22 cellular contexts compared by ENCODE assay signal in the genomic region with DNA sequence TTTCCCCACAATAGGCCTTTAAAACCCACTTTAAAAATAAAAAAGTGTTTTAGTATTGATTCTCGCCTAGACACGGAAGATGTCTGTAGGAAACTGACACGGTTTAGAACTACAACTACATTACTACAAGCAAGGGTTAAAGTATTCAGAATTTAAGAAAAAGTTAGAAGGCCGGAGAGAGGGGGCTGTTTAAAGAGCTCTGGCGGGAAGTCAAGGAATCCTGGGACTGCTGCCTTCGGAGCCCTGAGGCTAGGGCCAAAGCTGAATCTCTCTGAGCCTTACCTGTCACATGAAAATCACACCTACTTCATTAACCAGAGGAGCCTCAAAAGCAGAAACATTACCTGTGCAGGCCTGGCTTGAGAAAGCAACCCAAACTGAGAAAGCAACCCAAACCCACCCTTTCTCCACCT. TPM values are rescaled to one million over a fixed set of nuclear protein-coding genes. Genes with fewer than 3 reads are reported as not detected.
DNase-seq lines count a peak whose midpoint lies in the region; ATAC-seq, FAIRE-seq and TF ChIP-seq lines count a peak whose summit lies in the region.
"Had no signal": no experiment of that assay in that cellular context is flagged by ENCODE, and none has a peak within 500 bp of the region (broad histone marks: within the 10 kb centered on the region; RNA-seq: fewer than 3 reads in every experiment).

No MANE protein-coding gene starts in this region.

- H3K9me3 Mint-ChIP-seq in GM23338 (peaks cover 7% of the 10 kb centered on the region; the same call in 2 of the 3 replicates), neural progenitor cell (peaks cover 6% of the 10 kb centered on the region)
- no peaks in the 10 kb centered on the region for H3K9me3 Mint-ChIP-seq in CD8-positive, alpha-beta T cell

- H3K27ac Mint-ChIP-seq in GM23338 (no peak overlapping the region), neural progenitor cell (no peak overlapping the region)
- H3K27ac Mint-ChIP-seq in CD8-positive, alpha-beta T cell, result no peak overlapping the region
- H3K27ac Mint-ChIP-seq: CD4-positive, alpha-beta memory T cell had no signal

- CTCF ChIA-PET in K562 (lab: Yijun Ruan, JAX; ENCODE audit: low intra/inter-chr PET ratio), result no interaction called here
- CTCF ChIA-PET in CD8-positive, alpha-beta T cell (lab: Charles Lee), result no interaction called here

- H3K9me3 ChIP-seq in K562 (replicated peaks; ENCODE audit: control insufficient read depth, insufficient read depth, low read depth, low read length) (no peaks in the 10 kb centered on the region), neural progenitor cell (ENCODE audit: low read depth) (no peaks in the 10 kb centered on the region)
- H3K9me3 ChIP-seq in CD8-positive, alpha-beta T cell (ENCODE audit: low read length), result no peaks in the 10 kb centered on the region
- H3K9me3 ChIP-seq: HAP-1 had no signal

- H3K4me1 Mint-ChIP-seq in GM23338, result peaks cover 63% of the 10 kb centered on the region
- H3K4me1 Mint-ChIP-seq in neural progenitor cell, result peaks cover 5% of the 10 kb centered on the region
- H3K4me1 Mint-ChIP-seq in CD8-positive, alpha-beta T cell (ENCODE audit: low read depth), result peaks cover 5% of the 10 kb centered on the region

- H3K4me1 ChIP-seq in GM23338 (ENCODE audit: insufficient read depth) (peaks cover 77% of the 10 kb centered on the region), K562 (replicated peaks in 1 of 2; ENCODE audit: control insufficient read depth in 2 of 2, insufficient read depth in 2 of 2, low read length in 2 of 2) (peaks cover 0 to 3% of the 10 kb centered on the region in 2 experiments; a peak in 1 of 5 replicates), neural progenitor cell (peaks cover 25% of the 10 kb centered on the region)
- H3K4me1 ChIP-seq in CD8-positive, alpha-beta T cell (ENCODE audit: insufficient read depth, low read length), result no peaks in the 10 kb centered on the region

- H3K79me2 ChIP-seq in GM23338 (replicated peaks; ENCODE audit: insufficient read depth), result no peaks in the 10 kb centered on the region
- H3K79me2 ChIP-seq in K562 (ENCODE audit: control insufficient read depth, insufficient read depth, low read length), result no peaks in the 10 kb centered on the region
- H3K79me2 ChIP-seq in neural progenitor cell (ENCODE audit: low read depth), result no peaks in the 10 kb centered on the region

- FAIRE-seq in K562 (lab: Jason Lieb, UNC) (no peak), frontal cortex (lab: Jason Lieb, UNC) (no peak)
- FAIRE-seq: G401.6, GM12891, GM19239 had no signal

- H3K4me2 ChIP-seq in GM23338 (peak overlapping the region; percentile 78), K562 (ENCODE audit: insufficient read depth, low read length) (no peak overlapping the region), neural progenitor cell (peak overlapping the region; percentile 44)
- H3K4me2 ChIP-seq: BLaER1 had no signal

- POLR2A ChIA-PET in K562 (lab: Yijun Ruan, JAX), result no interaction called here
- POLR2A ChIA-PET in CD8-positive, alpha-beta T cell (lab: Charles Lee), result no interaction called here

- DNase-seq in GM23338 (ENCODE audit: low spot score) (no peak), K562 (ENCODE audit: extremely low read depth in 1 of 4, low spot score in 3 of 4) (no peak), frontal cortex (ENCODE audit: low spot score in 2 of 2) (peak; percentile 5 to 17), neural progenitor cell (ENCODE audit: low spot score) (no peak), NCI-H748 (lab: John Stamatoyannopoulos, UW; ENCODE audit: unreplicated experiment) (no peak), NOMO-1 (lab: John Stamatoyannopoulos, UW; ENCODE audit: unreplicated experiment in 2 of 2) (no peak), NCI-H748 treated with DMSO at 0.1 percent for 48 hours (lab: John Stamatoyannopoulos, UW) (no peak)
- DNase-seq in CD8-positive, alpha-beta T cell, result no peak
- DNase-seq: 8988T; CD4-positive, alpha-beta memory T cell; DMS 273 treated with DMSO at 0.1 percent for 48 hours; DND-41; EL; GM23248 had no signal

- no peak for TF ChIP-seq EP300 in K562 (IDR thresholded peaks at IDR 0.05; ENCODE audit: low read length)

- no TSS peak for BruUV-seq in K562 (replicated peaks; lab: Mats Ljungman, UMichigan)

- H3K36me3 Mint-ChIP-seq in GM23338 (ENCODE audit: low read depth) (no peaks in the 10 kb centered on the region), neural progenitor cell (no peaks in the 10 kb centered on the region)
- no peaks in the 10 kb centered on the region for H3K36me3 Mint-ChIP-seq in CD8-positive, alpha-beta T cell

- peaks cover 100% of the 10 kb centered on the region for H3K27me3 Mint-ChIP-seq in GM23338 (ENCODE audit: insufficient read depth, low read depth, poor library complexity)
- peaks cover 91% of the 10 kb centered on the region for H3K27me3 Mint-ChIP-seq in neural progenitor cell (ENCODE audit: insufficient read depth, low read depth)
- H3K27me3 Mint-ChIP-seq in CD8-positive, alpha-beta T cell (ENCODE audit: low read depth), result peaks cover 83% of the 10 kb centered on the region

- no peak overlapping the region for H3K9ac ChIP-seq in K562 (ENCODE audit: insufficient read depth in 1 of 2, low read depth in 2 of 2, low read length in 2 of 2)
- no peak overlapping the region for H3K9ac ChIP-seq in neural progenitor cell
- H3K9ac ChIP-seq: BLaER1, GM23248 had no signal

- H2AFZ ChIP-seq in GM23338 (no peak overlapping the region), K562 (ENCODE audit: low read depth, low read length) (no peak overlapping the region), neural progenitor cell (replicated peaks) (no peak overlapping the region)
- H2AFZ ChIP-seq: GM23248 had no signal

- WGBS in K562 (ENCODE audit: insufficient coverage, low coverage, missing lambda C conversion rate), result 0% methylated on average over 6 of the region's 6 CpGs

- peak overlapping the region; percentile 66 for H3K4me3 Mint-ChIP-seq in GM23338
- H3K4me3 Mint-ChIP-seq in neural progenitor cell, result no peak overlapping the region
- H3K4me3 Mint-ChIP-seq in CD8-positive, alpha-beta T cell, result no peak overlapping the region

- H3K27ac ChIP-seq in GM23338 (ENCODE audit: low read depth), result no peak overlapping the region
- H3K27ac ChIP-seq in K562 (ENCODE audit: extremely low read depth, low read depth, low read length), result no peak overlapping the region
- no peak overlapping the region for H3K27ac ChIP-seq in neural progenitor cell
- no peak overlapping the region for H3K27ac ChIP-seq in CD8-positive, alpha-beta T cell (ENCODE audit: low read depth, low read length)
- H3K27ac ChIP-seq: BLaER1, GM23248 had no signal

- TF ChIP-seq CTCF in GM23338 (conservative IDR thresholded peaks at IDR 0.05; ENCODE audit: low read depth in 2 of 2) (no peak), K562 (IDR thresholded peaks at IDR 0.05 in 2 of 3, conservative IDR thresholded peaks at IDR 0.05 in 1 of 3; ENCODE audit: insufficient read depth in 2 of 3, low read depth in 1 of 3, low read length in 3 of 3) (no peak), neural progenitor cell (IDR thresholded peaks at IDR 0.05) (no peak)
- TF ChIP-seq CTCF in CD8-positive, alpha-beta T cell (IDR thresholded peaks at IDR 0.05), result no peak

- no peak for TF ChIP-seq RAD21 in K562 (CRISPR knock-in tag; conservative IDR thresholded peaks at IDR 0.05 in 1 of 2, IDR thresholded peaks at IDR 0.05 in 1 of 2)

- peaks cover 24% of the 10 kb centered on the region for H3F3A ChIP-seq in GM23338 (replicated peaks; ENCODE audit: low read depth)
- peaks cover 17% of the 10 kb centered on the region for H3F3A ChIP-seq in neural progenitor cell (ENCODE audit: low read depth)

- intact Hi-C loops in K562 (cut with micrococcal nuclease), result no loop called here
- intact Hi-C loops in CD8-positive, alpha-beta T cell (cut with DNase I, micrococcal nuclease), result no loop called here

- TF ChIP-seq POLR2A in K562 (conservative IDR thresholded peaks at IDR 0.05), result no peak

- ATAC-seq in GM23338 (peak; percentile 4), K562 (no peak)
- ATAC-seq in CD8-positive, alpha-beta T cell, result no peak

- no peaks in the 10 kb centered on the region for H3K9me2 ChIP-seq in GM23338 (ENCODE audit: insufficient read depth)

- in situ Hi-C loops in K562 (cut with MboI), result no loop called here

- H4K20me1 ChIP-seq in GM23338 (replicated peaks; ENCODE audit: insufficient read depth), result peaks cover 32% of the 10 kb centered on the region
- H4K20me1 ChIP-seq in K562 (replicated peaks; ENCODE audit: control insufficient read depth, insufficient read depth, low read length), result no peaks in the 10 kb centered on the region
- H4K20me1 ChIP-seq in neural progenitor cell (ENCODE audit: low read depth), result peaks cover 95% of the 10 kb centered on the region
- H4K20me1 ChIP-seq: BLaER1 had no signal

- peak overlapping the region; percentile 49; the same call in 1 of the 2 replicates for H3K4me3 ChIP-seq in GM23338
- H3K4me3 ChIP-seq in K562, result no peak overlapping the region
- H3K4me3 ChIP-seq in neural progenitor cell, result peak overlapping the region; percentile 9
- no peak overlapping the region for H3K4me3 ChIP-seq in CD8-positive, alpha-beta T cell (ENCODE audit: low read depth, low read length)
- H3K4me3 ChIP-seq: BLaER1, GM23248, HAP-1 had no signal

- H3K9me1 ChIP-seq in K562 (ENCODE audit: control insufficient read depth, insufficient read depth, low read length), result no peaks in the 10 kb centered on the region

- peaks cover 100% of the 10 kb centered on the region for H3K27me3 ChIP-seq in GM23338 (ENCODE audit: insufficient read depth)
- H3K27me3 ChIP-seq in K562 (ENCODE audit: control insufficient read depth in 2 of 2, insufficient read depth in 2 of 2, low read length in 2 of 2), result peaks cover 69 to 70% of the 10 kb centered on the region in 2 experiments
- H3K27me3 ChIP-seq in neural progenitor cell, result peaks cover 100% of the 10 kb centered on the region
- peaks cover 59% of the 10 kb centered on the region for H3K27me3 ChIP-seq in CD8-positive, alpha-beta T cell (ENCODE audit: insufficient read depth, low read length)

- H3K36me3 ChIP-seq in GM23338 (ENCODE audit: insufficient read depth) (no peaks in the 10 kb centered on the region), K562 (ENCODE audit: control insufficient read depth, insufficient read depth, low read length) (no peaks in the 10 kb centered on the region), neural progenitor cell (no peaks in the 10 kb centered on the region)
- H3K36me3 ChIP-seq in CD8-positive, alpha-beta T cell (ENCODE audit: insufficient read depth, low read length), result no peaks in the 10 kb centered on the region
- H3K36me3 ChIP-seq: BLaER1, HAP-1 had no signal

RNA-seq across cellular contexts. Expression of a gene that starts 11.9 kb away (rescaled TPM):
- not detected in 2 replicates for total RNA-seq in GM23338 (2014; rRNA removed; shearing (Covaris generic))
- not detected in 2 replicates for polyA plus RNA-seq in GM23338 (2016; fragmentation: Nextera tagmentation; extraction: Ambion mirVana)
- not detected in 2 replicates for total RNA-seq in K562 (2011; cell fraction: chromatin; rRNA removed; ENCODE audit: low replicate concordance)
- not detected in 2 replicates for total RNA-seq in K562 (2011; cell fraction: nucleolus; rRNA removed)
- not detected in 2 replicates for total RNA-seq in K562 (2011; cell fraction: nucleoplasm; rRNA removed)
- not detected in 2 replicates for total RNA-seq in K562 (2014; rRNA removed)
- not detected in 2 replicates for total RNA-seq in K562 (2014; rRNA removed; fragmentation: Illumina TruSeq; extraction: Trizol)
- total RNA-seq in K562 (2015; rRNA removed; fragmentation: Illumina TruSeq; extraction: Trizol), result not detected in 2 replicates
- not detected in 2 replicates for total RNA-seq in K562 (2021)
- polyA plus RNA-seq in K562 (2011; rRNA removed), result not detected in 2 replicates
- polyA plus RNA-seq in K562 (2011; cell fraction: cytosol; rRNA removed), result not detected in 2 replicates
- not detected in 2 replicates for polyA plus RNA-seq in K562 (2011; cell fraction: nucleus; rRNA removed)
- polyA plus RNA-seq in K562 (2012), result not detected in 2 replicates
- not detected in 2 replicates for polyA plus RNA-seq in K562 (2014; fragmentation: Illumina TruSeq; extraction: Trizol)
- not detected for polyA plus RNA-seq in K562 (2014; fragmentation: Nextera tagmentation; extraction: Ambion mirVana)
- polyA plus RNA-seq in K562 (2014; rRNA removed), result not detected in 2 replicates
- polyA minus RNA-seq in K562 (2011; rRNA and poly(A)+ RNA removed), result not detected in 2 replicates
- polyA minus RNA-seq in K562 (2011; cell fraction: cytosol; rRNA and poly(A)+ RNA removed), result not detected in 2 replicates
- not detected in 2 replicates for polyA minus RNA-seq in K562 (2011; cell fraction: nucleus; rRNA and poly(A)+ RNA removed)
- 4.1 TPM for total RNA-seq in frontal cortex
- total RNA-seq in neural progenitor cell (ENCODE audit: low replicate concordance), result 0.19 TPM in 1 of 2 replicates, not detected in the other
- total RNA-seq in CD8-positive, alpha-beta T cell, result not detected
- total RNA-seq: CD4-positive, alpha-beta memory T cell; GM23248; HT-29 had no signal
- polyA plus RNA-seq: AG04450; CD14-positive monocyte; CD4-positive, alpha-beta memory T cell; GM23248 had no signal

RNA-seq across cellular contexts. Expression of a gene that starts 31.2 kb away (rescaled TPM):
- not detected in 2 replicates for total RNA-seq in GM23338 (2014; rRNA removed; shearing (Covaris generic))
- polyA plus RNA-seq in GM23338 (2016; fragmentation: Nextera tagmentation; extraction: Ambion mirVana), result not detected in 2 replicates
- not detected in 2 replicates for total RNA-seq in K562 (2011; cell fraction: chromatin; rRNA removed; ENCODE audit: low replicate concordance)
- total RNA-seq in K562 (2011; cell fraction: nucleolus; rRNA removed), result not detected in 2 replicates
- total RNA-seq in K562 (2011; cell fraction: nucleoplasm; rRNA removed), result not detected in 2 replicates
- not detected in 2 replicates for total RNA-seq in K562 (2014; rRNA removed)
- total RNA-seq in K562 (2014; rRNA removed; fragmentation: Illumina TruSeq; extraction: Trizol), result not detected in 2 replicates
- total RNA-seq in K562 (2015; rRNA removed; fragmentation: Illumina TruSeq; extraction: Trizol), result not detected in 2 replicates
- not detected in 2 replicates for total RNA-seq in K562 (2021)
- not detected in 2 replicates for polyA plus RNA-seq in K562 (2011; rRNA removed)
- polyA plus RNA-seq in K562 (2011; cell fraction: cytosol; rRNA removed), result not detected in 2 replicates
- polyA plus RNA-seq in K562 (2011; cell fraction: nucleus; rRNA removed), result not detected in 2 replicates
- polyA plus RNA-seq in K562 (2012), result not detected in 2 replicates
- polyA plus RNA-seq in K562 (2014; fragmentation: Illumina TruSeq; extraction: Trizol), result not detected in 2 replicates
- not detected for polyA plus RNA-seq in K562 (2014; fragmentation: Nextera tagmentation; extraction: Ambion mirVana)
- polyA plus RNA-seq in K562 (2014; rRNA removed), result not detected in 2 replicates
- polyA minus RNA-seq in K562 (2011; rRNA and poly(A)+ RNA removed), result not detected in 2 replicates
- not detected in 2 replicates for polyA minus RNA-seq in K562 (2011; cell fraction: cytosol; rRNA and poly(A)+ RNA removed)
- not detected in 2 replicates for polyA minus RNA-seq in K562 (2011; cell fraction: nucleus; rRNA and poly(A)+ RNA removed)
- total RNA-seq in frontal cortex, result 2.9 TPM
- total RNA-seq in neural progenitor cell (ENCODE audit: low replicate concordance), result not detected in 2 replicates
- not detected for total RNA-seq in CD8-positive, alpha-beta T cell
- total RNA-seq: CD4-positive, alpha-beta memory T cell; GM23248; HT-29 had no signal
- polyA plus RNA-seq: AG04450; CD14-positive monocyte; CD4-positive, alpha-beta memory T cell; GM23248 had no signal

Comparison
In these comparisons a context has a peak if more than half of its experiments do, and no peak if none do; other contexts are left out.
1. DNase-seq: peak in frontal cortex (2 of 2); none in GM23338 (single experiment), K562 (0 of 4), neural progenitor cell (single experiment), CD8-positive, alpha-beta T cell (0 of 7), NCI-H748 (single experiment), NOMO-1 (0 of 2) and NCI-H748 treated with DMSO at 0.1 percent for 48 hours (single experiment).
2. H3K4me3 ChIP-seq: peak in GM23338 (single experiment) and neural progenitor cell (single experiment); none in K562 (single experiment) and CD8-positive, alpha-beta T cell (single experiment).